In genomic region chr4:165784672-165785071, GRCh38 we compare ENCODE assay signal across 16 cellular contexts.
DNase-seq lines count a peak whose midpoint lies in the region; ATAC-seq and TF ChIP-seq lines count a peak whose summit lies in the region.
"Had no signal": no experiment of that assay in that cellular context is flagged by ENCODE, and none has a peak within 500 bp of the region (broad histone marks: within the 10 kb centered on the region; RNA-seq: fewer than 3 reads in every experiment).

No MANE protein-coding gene starts in this region.

- no peak overlapping the region for H3K27ac ChIP-seq in psoas muscle
- H3K27ac ChIP-seq: 22Rv1, body of pancreas, SJSA1 had no signal

- in situ Hi-C loops in GM13977 (cut with MboI; ENCODE audit: low pct_unique_long_range_greater_than_20kb, low sequenced_read_pairs, unreplicated experiment), result no loop called here

- peak in 3 of 4 donors; percentile 47 to 61 (median 58) for ATAC-seq in psoas muscle
- no peak for ATAC-seq in HG03175 (IDR thresholded peaks at IDR 0.05; ENCODE audit: unreplicated experiment)
- ATAC-seq: body of pancreas; effector memory CD8-positive, alpha-beta T cell had no signal

- WGBS in psoas muscle, 3 donors, result 8 to 36% (median 28%) methylated on average over 1 of the region's 1 CpG

- intact Hi-C loops in psoas muscle (cut with DNase I), result no loop called here

- no peaks in the 10 kb centered on the region for H3K36me3 ChIP-seq in psoas muscle (ENCODE audit: insufficient read depth in 1 of 2, low read depth in 1 of 2)
- H3K36me3 ChIP-seq: esophagus muscularis mucosa, SJSA1 had no signal

- peak; percentile 57 for DNase-seq in DMS 273 (lab: John Stamatoyannopoulos, UW; ENCODE audit: unreplicated experiment)
- DNase-seq in DMS 273 treated with DMSO at 0.1 percent for 48 hours (lab: John Stamatoyannopoulos, UW), result no peak
- peak; percentile 49 for DNase-seq in NCI-H2029 (lab: John Stamatoyannopoulos, UW)
- DNase-seq in dermis blood vessel endothelial cell, result peak; percentile 5
- DNase-seq in psoas muscle, result no peak
- no peak for DNase-seq in GOT3 (lab: John Stamatoyannopoulos, UW)
- DNase-seq in GM13977 (ENCODE audit: low spot score), result no peak
- DNase-seq: activated CD8-positive, alpha-beta memory T cell treated with anti-CD3 and anti-CD28 coated beads, Interleukin-2, amount 50 U/mL, for 48 hours; effector memory CD8-positive, alpha-beta T cell; glutamatergic neuron; NCI-H774 had no signal

- H3K4me1 ChIP-seq in psoas muscle, result no peaks in the 10 kb centered on the region
- H3K4me1 ChIP-seq: SJSA1 had no signal

- no peak for TF ChIP-seq CTCF in psoas muscle (IDR thresholded peaks at IDR 0.05)
- no peak for TF ChIP-seq CTCF in GM13977 (IDR thresholded peaks at IDR 0.05; ENCODE audit: extremely low read depth, insufficient read depth, missing control alignments)

- no peaks in the 10 kb centered on the region for H3K9me3 ChIP-seq in psoas muscle
- H3K9me3 ChIP-seq: body of pancreas, esophagus muscularis mucosa, SJSA1 had no signal

- no peaks in the 10 kb centered on the region for H3K27me3 ChIP-seq in psoas muscle (ENCODE audit: insufficient read depth in 3 of 3, low read length in 2 of 3)
- H3K27me3 ChIP-seq: body of pancreas, esophagus muscularis mucosa, SJSA1 had no signal

- no peak overlapping the region for H3K4me3 ChIP-seq in psoas muscle
- H3K4me3 ChIP-seq: body of pancreas, esophagus muscularis mucosa, SJSA1 had no signal

Comparison
In these comparisons a context has a peak if more than half of its experiments do, and no peak if none do; other contexts are left out.
1. DNase-seq: peak in DMS 273 (single experiment), NCI-H2029 (single experiment) and dermis blood vessel endothelial cell (single experiment); none in DMS 273 treated with DMSO at 0.1 percent for 48 hours (single experiment), psoas muscle (0 of 2), GOT3 (single experiment) and GM13977 (single experiment).